In genomic region chr19:54448037-54448773, GRCh38 we compare ENCODE assay signal across 9 cellular contexts. TPM values are rescaled to one million over a fixed set of nuclear protein-coding genes. Genes with fewer than 3 reads are reported as not detected.
DNase-seq lines count a peak whose midpoint lies in the region; ATAC-seq and TF ChIP-seq lines count a peak whose summit lies in the region.
"Had no signal": no experiment of that assay in that cellular context is flagged by ENCODE, and none has a peak within 500 bp of the region (broad histone marks: within the 10 kb centered on the region; RNA-seq: fewer than 3 reads in every experiment).

No MANE protein-coding gene starts in this region.

- H3K9ac ChIP-seq in H9 (ENCODE audit: extremely low read depth, insufficient read length, low read length): peak overlapping the region; percentile 2

- H3K79me2 ChIP-seq in H9 (ENCODE audit: insufficient read depth, low read length) (peaks cover 19% of the 10 kb centered on the region), OCI-LY7 (ENCODE audit: insufficient read depth, low read depth, low read length) (peaks cover 51% of the 10 kb centered on the region)

- no peak overlapping the region for H3K18ac ChIP-seq in H9 (ENCODE audit: insufficient read length, low read depth, low read length)

- TF ChIP-seq CTCF in CD8-positive, alpha-beta T cell (IDR thresholded peaks at IDR 0.05): no peak
- TF ChIP-seq CTCF in H9 (conservative IDR thresholded peaks at IDR 0.05) (no peak), OCI-LY7 (conservative IDR thresholded peaks at IDR 0.05; ENCODE audit: low read length) (no peak), omental fat pad (IDR thresholded peaks at IDR 0.05) (no peak)

- H3K4me1 ChIP-seq in CD8-positive, alpha-beta T cell (ENCODE audit: insufficient read depth, low read length): peaks cover 39% of the 10 kb centered on the region
- peaks cover 2% of the 10 kb centered on the region; the same call in 1 of the 2 replicates for H3K4me1 ChIP-seq in H9 (ENCODE audit: insufficient read depth, low read length)
- peaks cover 26% of the 10 kb centered on the region for H3K4me1 ChIP-seq in OCI-LY7 (ENCODE audit: insufficient read depth, low read length, poor library complexity, severe bottlenecking)

- H3K9me3 Mint-ChIP-seq in CD8-positive, alpha-beta T cell: no peaks in the 10 kb centered on the region
- H3K9me3 Mint-ChIP-seq in H9: peaks cover 4 to 10% of the 10 kb centered on the region in 2 experiments; a peak in 2 of 5 replicates
- no peaks in the 10 kb centered on the region for H3K9me3 Mint-ChIP-seq in activated naive CD8-positive, alpha-beta T cell (ENCODE audit: low read depth)

- no peak overlapping the region for H3K4ac ChIP-seq in H9 (ENCODE audit: low read depth, low read length)

- TSS peak; percentile 53 for BruUV-seq in OCI-LY7 (replicated peaks; lab: Mats Ljungman, UMichigan)

- H3K56ac ChIP-seq in H9 (ENCODE audit: insufficient read length, low read depth, low read length): no peak overlapping the region

- H3K9me3 ChIP-seq in CD8-positive, alpha-beta T cell (ENCODE audit: low read length): no peaks in the 10 kb centered on the region
- H3K9me3 ChIP-seq in H9 (ENCODE audit: control insufficient read depth, low read depth, low read length): no peaks in the 10 kb centered on the region
- no peaks in the 10 kb centered on the region for H3K9me3 ChIP-seq in OCI-LY7 (ENCODE audit: low read length)

- POLR2A ChIA-PET in CD8-positive, alpha-beta T cell (lab: Charles Lee): interaction anchor here (0.6 to 2.2 kb wide), 12 partner anchors 9 to 574 kb away, joined by 3 to 20 read pairs (median 5); partner anchors contain the start of genes LENG9, MBOAT7, PRPF31 and TFPT
- POLR2A ChIA-PET in OCI-LY7 (lab: Charles Lee): interaction anchor here (0.6 to 0.7 kb wide), 2 partner anchors 119 to 249 kb away, joined by 3 to 5 read pairs; no protein-coding TSS in a partner anchor

- H3K4me3 ChIP-seq in CD8-positive, alpha-beta T cell (ENCODE audit: low read depth, low read length): peak overlapping the region; percentile 67
- peak overlapping the region; percentile 98 for H3K4me3 ChIP-seq in OCI-LY7 (ENCODE audit: low read depth, low read length, poor library complexity, severe bottlenecking)

- H4K91ac ChIP-seq in H9 (ENCODE audit: insufficient read length, low read depth, low read length): no peak overlapping the region

- H2AFZ ChIP-seq in H9 (ENCODE audit: low read length) (no peak overlapping the region), OCI-LY7 (ENCODE audit: low read length) (peak overlapping the region; percentile 68; the same call in 1 of the 2 replicates)

- CTCF ChIA-PET in CD8-positive, alpha-beta T cell (lab: Charles Lee): interaction anchor here (0.8 to 1.4 kb wide), 4 partner anchors 10 to 57 kb away, joined by 3 to 5 read pairs (median 4); no protein-coding TSS in a partner anchor
- CTCF ChIA-PET in OCI-LY7 (lab: Charles Lee; ENCODE audit: unreplicated experiment): no interaction called here

- H3K79me1 ChIP-seq in H9 (ENCODE audit: insufficient read depth, low read depth, low read length, poor library complexity, severe bottlenecking): peaks cover 10% of the 10 kb centered on the region

- peaks cover 25% of the 10 kb centered on the region for H3K36me3 ChIP-seq in CD8-positive, alpha-beta T cell (ENCODE audit: insufficient read depth, low read length)
- H3K36me3 ChIP-seq in OCI-LY7 (ENCODE audit: insufficient read depth, low read length): peaks cover 65% of the 10 kb centered on the region

- no peak overlapping the region for H2BK120ac ChIP-seq in H9 (ENCODE audit: low read depth, low read length, poor library complexity, severe bottlenecking)

- H3K4me1 Mint-ChIP-seq in CD8-positive, alpha-beta T cell (ENCODE audit: low read depth): peaks cover 50% of the 10 kb centered on the region
- H3K4me1 Mint-ChIP-seq in H9: peaks cover 16 to 28% of the 10 kb centered on the region in 2 experiments
- H3K4me1 Mint-ChIP-seq in activated naive CD8-positive, alpha-beta T cell (ENCODE audit: low read depth): peaks cover 45% of the 10 kb centered on the region

- no peak overlapping the region for H3K14ac ChIP-seq in H9 (ENCODE audit: insufficient read depth, low read length)

- H3K4me2 ChIP-seq in H9 (ENCODE audit: insufficient read depth, insufficient read length, low read length) (peak overlapping the region; percentile 93), OCI-LY7 (ENCODE audit: low read length) (peak overlapping the region; percentile 85)

- ATAC-seq in CD8-positive, alpha-beta T cell: peak; percentile 18
- peak; percentile 16 for ATAC-seq in Right ventricle myocardium inferior
- peak; percentile 29 for ATAC-seq in omental fat pad (ENCODE audit: low FRiP score)

- peak overlapping the region; percentile 98 for H3K27ac ChIP-seq in CD8-positive, alpha-beta T cell (ENCODE audit: low read depth, low read length)
- H3K27ac ChIP-seq in H9 (ENCODE audit: insufficient read length, low read depth, low read length) (no peak overlapping the region), OCI-LY7 (ENCODE audit: low read depth, low read length, poor library complexity, severe bottlenecking) (peak overlapping the region; percentile 72)

- peak in 6 of 7 experiments; percentile 16 to 64 (median 39) for DNase-seq in CD8-positive, alpha-beta T cell
- DNase-seq in H9 (peak; percentile 58), OCI-LY7 (ENCODE audit: low spot score) (peak; percentile 22), Right ventricle myocardium inferior (ENCODE audit: missing footprints) (peak; percentile 78), omental fat pad (ENCODE audit: low spot score) (no peak), inferior parietal cortex (ENCODE audit: extremely low spot score) (no peak)
- DNase-seq in NK-92 treated with Interleukin-12 subunit alpha and Interleukin-12 subunit beta, amount 100 ng/mL, for 24 hours (lab: John Stamatoyannopoulos, UW): no peak

- H3K27me3 Mint-ChIP-seq in CD8-positive, alpha-beta T cell (ENCODE audit: low read depth): no peaks in the 10 kb centered on the region
- H3K27me3 Mint-ChIP-seq in H9 (ENCODE audit: low read depth): no peaks in the 10 kb centered on the region
- no peaks in the 10 kb centered on the region for H3K27me3 Mint-ChIP-seq in activated naive CD8-positive, alpha-beta T cell

- H3K4me3 Mint-ChIP-seq in CD8-positive, alpha-beta T cell: peak overlapping the region; percentile 99
- H3K4me3 Mint-ChIP-seq in H9: peak overlapping the region; percentile 97 to 99
- peak overlapping the region; percentile 100 for H3K4me3 Mint-ChIP-seq in activated naive CD8-positive, alpha-beta T cell

- intact Hi-C loops in CD8-positive, alpha-beta T cell (cut with DNase I, micrococcal nuclease): loop anchor here (5.0 to 10.0 kb wide), 3 partner anchors 73 to 1227 kb away; partner anchors contain the start of genes EPN1 (in 1 of the 2) and MYADM (in 1 of the 2)
- intact Hi-C loops in OCI-LY7 (cut with micrococcal nuclease; ENCODE audit: unreplicated experiment) (no loop called here), Right ventricle myocardium inferior (cut with DNase I) (no loop called here)

- no peaks in the 10 kb centered on the region for H3K9me2 ChIP-seq in OCI-LY7 (ENCODE audit: insufficient read depth, low read length)

- H3K27ac Mint-ChIP-seq in CD8-positive, alpha-beta T cell: peak overlapping the region; percentile 99
- H3K27ac Mint-ChIP-seq in H9: peak overlapping the region; percentile 98 to 100 (median 99)
- H3K27ac Mint-ChIP-seq in activated naive CD8-positive, alpha-beta T cell: peak overlapping the region; percentile 100

- no CpG with 5 or more reads among the region's 34 CpGs for WGBS in H9 (ENCODE audit: extremely low coverage, insufficient read length, low lambda C conversion rate)

- no peak overlapping the region for H2BK20ac ChIP-seq in H9 (ENCODE audit: low read depth, low read length, poor library complexity, severe bottlenecking)

- H3K27me3 ChIP-seq in CD8-positive, alpha-beta T cell (ENCODE audit: insufficient read depth, low read length): no peaks in the 10 kb centered on the region
- no peaks in the 10 kb centered on the region for H3K27me3 ChIP-seq in H9 (ENCODE audit: insufficient read depth, low read length)

- H4K5ac ChIP-seq in H9 (ENCODE audit: insufficient read length, low read depth, low read length): no peak overlapping the region

- H3K23me2 ChIP-seq in H9 (ENCODE audit: insufficient read length, low read depth, low read length, poor library complexity, severe bottlenecking): peaks cover 9% of the 10 kb centered on the region

- H4K8ac ChIP-seq in H9 (replicated peaks; ENCODE audit: insufficient read length, low read depth, low read length): no peak overlapping the region

- H3K23ac ChIP-seq in H9 (ENCODE audit: insufficient read length, low read depth, low read length): no peak overlapping the region

- H3K36me3 Mint-ChIP-seq in CD8-positive, alpha-beta T cell: peaks cover 60% of the 10 kb centered on the region
- peaks cover 29 to 49% (median 33%) of the 10 kb centered on the region in 3 experiments for H3K36me3 Mint-ChIP-seq in H9 (ENCODE audit: insufficient read depth in 1 of 3, low read depth in 3 of 3)
- H3K36me3 Mint-ChIP-seq in activated naive CD8-positive, alpha-beta T cell: peaks cover 5% of the 10 kb centered on the region

- no peak overlapping the region for H2BK5ac ChIP-seq in H9 (ENCODE audit: insufficient read length, low read length)

- H4K20me1 ChIP-seq in H9 (ENCODE audit: control insufficient read depth, insufficient read depth, insufficient read length) (no peaks in the 10 kb centered on the region), OCI-LY7 (ENCODE audit: insufficient read depth, low read length) (peaks cover 28% of the 10 kb centered on the region)

- no peak overlapping the region for H2BK15ac ChIP-seq in H9 (ENCODE audit: low read depth, low read length)

- no peak overlapping the region for H2BK12ac ChIP-seq in H9 (ENCODE audit: insufficient read length, low read depth, low read length)

- H2AK5ac ChIP-seq in H9 (ENCODE audit: insufficient read length, low read length): no peak overlapping the region

- H3T11ph ChIP-seq in H9 (ENCODE audit: low read length): no peak overlapping the region

RNA-seq across cellular contexts. Expression of gene LENG8, which starts 0.8 kb away (rescaled TPM):
- 100 to 1,000 TPM; 514 to 558 TPM for total RNA-seq in CD8-positive, alpha-beta T cell
- 133 and 148 TPM in 2 replicates for total RNA-seq in H9 (2021)
- 55.7 and 63.2 TPM in 2 replicates for total RNA-seq in OCI-LY7 (2014; rRNA removed; shearing (Covaris generic))
- total RNA-seq in OCI-LY7 (2022): 137 and 170 TPM in 2 replicates
- total RNA-seq in Right ventricle myocardium inferior: 59.0 TPM
- total RNA-seq in omental fat pad: 100 to 1,000 TPM in 2 of 4 donors, 10 to 100 TPM in 2; 79.5 to 160 (median 112) TPM

RNA-seq across cellular contexts. Expression of gene LENG9, which starts 15.4 kb away (rescaled TPM):
- 1 to 10 TPM; 2.3 to 2.7 TPM for total RNA-seq in CD8-positive, alpha-beta T cell
- total RNA-seq in H9 (2021): 3.7 and 3.8 TPM in 2 replicates
- total RNA-seq in OCI-LY7 (2014; rRNA removed; shearing (Covaris generic)): 4.1 and 6.0 TPM in 2 replicates
- total RNA-seq in OCI-LY7 (2022): 1.8 and 3.6 TPM in 2 replicates
- total RNA-seq in Right ventricle myocardium inferior: 1.8 TPM
- total RNA-seq in omental fat pad: 1 to 10 TPM; 6.6 to 9.1 (median 7.8) TPM

RNA-seq across cellular contexts. Expression of gene CDC42EP5, which starts 24.9 kb away (rescaled TPM):
- total RNA-seq in CD8-positive, alpha-beta T cell: not detected
- total RNA-seq in H9 (2021): 1.6 and 2.9 TPM in 2 replicates
- total RNA-seq in OCI-LY7 (2014; rRNA removed; shearing (Covaris generic)): not detected in 2 replicates
- not detected in 2 replicates for total RNA-seq in OCI-LY7 (2022)
- total RNA-seq in Right ventricle myocardium inferior: 8.9 TPM
- total RNA-seq in omental fat pad: 10 to 100 TPM; 12.1 to 24.1 (median 17.4) TPM
- total RNA-seq: T-helper 2 cell treated with Interferon-gamma antibody and Interleukin-4, amounts not matched to agents 100 ng/mL and 5 ng/mL, for 36 hours had no signal

RNA-seq across cellular contexts. Expression of gene TTYH1, which starts 32.9 kb away (rescaled TPM):
- not detected for total RNA-seq in CD8-positive, alpha-beta T cell
- 43.1 and 47.1 TPM in 2 replicates for total RNA-seq in H9 (2021)
- total RNA-seq in OCI-LY7 (2014; rRNA removed; shearing (Covaris generic)): not detected in 2 replicates
- total RNA-seq in OCI-LY7 (2022): 0.53 TPM in 1 of 2 replicates, not detected in the other
- 2.8 TPM for total RNA-seq in Right ventricle myocardium inferior
- under 1 TPM in 2 of 4 donors, not detected in 2; 0.28 to 0.84 TPM for total RNA-seq in omental fat pad

RNA-seq across cellular contexts. Expression of gene LAIR2, which starts 54.4 kb away (rescaled TPM):
- total RNA-seq in CD8-positive, alpha-beta T cell: not detected
- total RNA-seq in H9 (2021): not detected in 2 replicates
- not detected in 2 replicates for total RNA-seq in OCI-LY7 (2014; rRNA removed; shearing (Covaris generic))
- total RNA-seq in OCI-LY7 (2022): not detected in 2 replicates
- not detected for total RNA-seq in Right ventricle myocardium inferior
- not detected for total RNA-seq in omental fat pad

Comparison
In these comparisons a context has a peak if more than half of its experiments do, and no peak if none do; other contexts are left out.
1. DNase-seq: peak in CD8-positive, alpha-beta T cell (6 of 7), H9 (single experiment), OCI-LY7 (single experiment) and Right ventricle myocardium inferior (single experiment); none in omental fat pad (single experiment), NK-92 treated with Interleukin-12 subunit alpha and Interleukin-12 subunit beta, amount 100 ng/mL, for 24 hours (single experiment) and inferior parietal cortex (single experiment).
2. intact Hi-C loops: an anchor here in CD8-positive, alpha-beta T cell (5.0 to 10.0 kb wide); none called in OCI-LY7 and Right ventricle myocardium inferior.
3. Peak in every context shown above with its lines, with median percentiles within 50 percentile points of each other: ATAC-seq, H3K27ac Mint-ChIP-seq and H3K4me3 Mint-ChIP-seq.